In the genomic region with DNA sequence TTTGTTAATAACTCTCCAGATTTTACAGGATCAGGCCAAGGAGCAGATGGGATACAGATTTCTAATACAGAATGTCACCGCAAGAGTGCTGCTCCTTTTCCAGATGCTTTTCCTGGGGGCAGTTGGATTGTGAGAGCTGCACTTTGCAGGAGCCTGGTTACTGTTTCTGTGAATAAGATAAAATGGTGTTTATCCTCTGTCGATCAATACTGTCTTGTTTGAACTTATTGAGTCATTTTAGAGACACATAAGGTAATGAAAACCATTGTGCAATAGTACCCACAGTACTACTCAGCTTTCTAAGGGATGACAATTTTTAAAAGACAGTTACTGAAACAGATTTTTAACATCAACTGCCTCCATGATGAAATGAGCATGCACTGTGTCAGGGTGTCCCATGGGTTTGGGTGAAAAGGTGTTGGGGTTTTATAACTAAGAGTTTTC, we compare ENCODE assay signal across 22 cellular contexts. TPM values are rescaled to one million over a fixed set of nuclear protein-coding genes. Genes with fewer than 3 reads are reported as not detected.
DNase-seq lines count a peak whose midpoint lies in the region; ATAC-seq and TF ChIP-seq lines count a peak whose summit lies in the region.
"Had no signal": no experiment of that assay in that cellular context is flagged by ENCODE, and none has a peak within 500 bp of the region (broad histone marks: within the 10 kb centered on the region; RNA-seq: fewer than 3 reads in every experiment).

No MANE protein-coding gene starts in this region.

- H3K9me2 ChIP-seq in hepatocyte (replicated peaks; ENCODE audit: insufficient read depth) = no peaks in the 10 kb centered on the region

- no peak overlapping the region for H2AFZ ChIP-seq in hepatocyte

- TF ChIP-seq CTCF in WTC11 (IDR thresholded peaks at IDR 0.05) = no peak
- TF ChIP-seq CTCF in hepatocyte (IDR thresholded peaks at IDR 0.05; ENCODE audit: poor library complexity) = no peak
- TF ChIP-seq CTCF in progenitor cell of endocrine pancreas (IDR thresholded peaks at IDR 0.05; ENCODE audit: unreplicated experiment) = no peak
- no peak for TF ChIP-seq CTCF in endodermal cell (conservative IDR thresholded peaks at IDR 0.05)

- no peaks in the 10 kb centered on the region for H3K4me1 Mint-ChIP-seq in WTC11
- H3K4me1 Mint-ChIP-seq in progenitor cell of endocrine pancreas (ENCODE audit: low read depth) = peaks cover 45% of the 10 kb centered on the region
- H3K4me1 Mint-ChIP-seq in activated CD4-positive, alpha-beta memory T cell treated with anti-CD3 and anti-CD28 coated beads for 36 hours (ENCODE audit: low read depth) = no peaks in the 10 kb centered on the region
- H3K4me1 Mint-ChIP-seq in endodermal cell = peaks cover 11% of the 10 kb centered on the region
- H3K4me1 Mint-ChIP-seq: IgD-negative memory B cell had no signal

- no peaks in the 10 kb centered on the region for H3K27me3 ChIP-seq in hepatocyte
- no peaks in the 10 kb centered on the region for H3K27me3 ChIP-seq in endodermal cell (ENCODE audit: control insufficient read depth, insufficient read depth, low read length, poor library complexity, severe bottlenecking)
- H3K27me3 ChIP-seq: BLaER1 treated with 17β-estradiol and CSF1 and Interleukin-3, amounts not matched to agents 10 nM and 100 nM; MG63 had no signal

- no peaks in the 10 kb centered on the region for H3K36me3 Mint-ChIP-seq in WTC11
- H3K36me3 Mint-ChIP-seq in progenitor cell of endocrine pancreas (ENCODE audit: insufficient read depth) = peaks cover 6% of the 10 kb centered on the region
- no peaks in the 10 kb centered on the region for H3K36me3 Mint-ChIP-seq in activated CD4-positive, alpha-beta memory T cell treated with anti-CD3 and anti-CD28 coated beads for 36 hours
- no peaks in the 10 kb centered on the region for H3K36me3 Mint-ChIP-seq in endodermal cell (ENCODE audit: low read depth)
- H3K36me3 Mint-ChIP-seq: CD8-positive, alpha-beta T cell had no signal

- POLR2A ChIA-PET in WTC11 (lab: Charles Lee) = no interaction called here
- POLR2A ChIA-PET in activated CD4-positive, alpha-beta memory T cell treated with anti-CD3 and anti-CD28 coated beads for 36 hours (lab: Charles Lee) = no interaction called here

- H4K20me1 ChIP-seq in hepatocyte (ENCODE audit: insufficient read depth, poor library complexity, severe bottlenecking) = no peaks in the 10 kb centered on the region
- H4K20me1 ChIP-seq: BLaER1 treated with 17β-estradiol and CSF1 and Interleukin-3, amounts not matched to agents 10 nM and 100 nM had no signal

- 36% methylated on average over 2 of the region's 2 CpGs for WGBS in hepatocyte (ENCODE audit: low lambda C conversion rate, missing lambda C conversion rate)
- WGBS in endodermal cell (ENCODE audit: insufficient coverage in 1 of 2, insufficient read length in 1 of 2), 2 experiments = 50 to 100% methylated on average over 1 to 2 of the region's 2 CpGs

- H3K9ac ChIP-seq in endodermal cell (ENCODE audit: extremely low read depth, low read length, poor library complexity, severe bottlenecking) = no peak overlapping the region
- H3K9ac ChIP-seq: BLaER1 treated with 17β-estradiol and CSF1 and Interleukin-3, amounts not matched to agents 10 nM and 100 nM had no signal

- CTCF ChIA-PET in WTC11 (lab: Charles Lee) = no interaction called here
- CTCF ChIA-PET in activated CD4-positive, alpha-beta memory T cell treated with anti-CD3 and anti-CD28 coated beads for 36 hours (lab: Charles Lee) = no interaction called here

- H3K27ac Mint-ChIP-seq in WTC11 (no peak overlapping the region), progenitor cell of endocrine pancreas (peak overlapping the region; percentile 94), endodermal cell (no peak overlapping the region)
- no peak overlapping the region for H3K27ac Mint-ChIP-seq in activated CD4-positive, alpha-beta memory T cell treated with anti-CD3 and anti-CD28 coated beads for 36 hours
- H3K27ac Mint-ChIP-seq: CD8-positive, alpha-beta T cell; IgD-negative memory B cell had no signal

- H3K27me3 Mint-ChIP-seq in WTC11 (ENCODE audit: low read depth) (no peaks in the 10 kb centered on the region), progenitor cell of endocrine pancreas (no peaks in the 10 kb centered on the region), endodermal cell (ENCODE audit: insufficient read depth) (no peaks in the 10 kb centered on the region)
- peaks cover 2% of the 10 kb centered on the region for H3K27me3 Mint-ChIP-seq in activated CD4-positive, alpha-beta memory T cell treated with anti-CD3 and anti-CD28 coated beads for 36 hours

- H3K9me3 Mint-ChIP-seq in WTC11 (no peaks in the 10 kb centered on the region), progenitor cell of endocrine pancreas (ENCODE audit: low read depth) (no peaks in the 10 kb centered on the region), endodermal cell (no peaks in the 10 kb centered on the region)
- H3K9me3 Mint-ChIP-seq in activated CD4-positive, alpha-beta memory T cell treated with anti-CD3 and anti-CD28 coated beads for 36 hours = no peaks in the 10 kb centered on the region
- H3K9me3 Mint-ChIP-seq: CD8-positive, alpha-beta T cell had no signal

- H3K79me2 ChIP-seq in hepatocyte = peaks cover 47% of the 10 kb centered on the region

- H3K4me2 ChIP-seq in hepatocyte = peak overlapping the region; percentile 74
- H3K4me2 ChIP-seq: BLaER1 treated with 17β-estradiol and CSF1 and Interleukin-3, amounts not matched to agents 10 nM and 100 nM had no signal

- peaks cover 7% of the 10 kb centered on the region for H3K4me1 ChIP-seq in hepatocyte (ENCODE audit: insufficient read depth)
- peaks cover 9% of the 10 kb centered on the region for H3K4me1 ChIP-seq in endodermal cell (ENCODE audit: control insufficient read depth, insufficient read depth, low read length)

- no peaks in the 10 kb centered on the region for H3K36me3 ChIP-seq in hepatocyte (replicated peaks; ENCODE audit: insufficient read depth, low read depth)
- no peaks in the 10 kb centered on the region for H3K36me3 ChIP-seq in endodermal cell (ENCODE audit: control insufficient read depth, insufficient read depth, low read length)
- H3K36me3 ChIP-seq: BLaER1 treated with 17β-estradiol and CSF1 and Interleukin-3, amounts not matched to agents 10 nM and 100 nM; MG63 had no signal

- no peaks in the 10 kb centered on the region for H3K9me3 ChIP-seq in hepatocyte (ENCODE audit: low read depth)
- H3K9me3 ChIP-seq in endodermal cell (ENCODE audit: control insufficient read depth, low read length) = no peaks in the 10 kb centered on the region
- H3K9me3 ChIP-seq: MG63 had no signal

- H3K4me3 Mint-ChIP-seq in WTC11 (no peak overlapping the region), progenitor cell of endocrine pancreas (ENCODE audit: low read depth) (peak overlapping the region; percentile 82), endodermal cell (no peak overlapping the region)
- H3K4me3 Mint-ChIP-seq in activated CD4-positive, alpha-beta memory T cell treated with anti-CD3 and anti-CD28 coated beads for 36 hours = no peak overlapping the region
- H3K4me3 Mint-ChIP-seq: CD8-positive, alpha-beta T cell; IgD-negative memory B cell had no signal

- no peak for ATAC-seq in WTC11
- ATAC-seq in Right ventricle myocardium inferior = no peak
- ATAC-seq: CD8-positive, alpha-beta T cell had no signal

- DNase-seq in HuH-7 (ENCODE audit: low spot score) (peak; percentile 10), WTC11 (ENCODE audit: low spot score) (no peak), hepatocyte (ENCODE audit: low spot score) (no peak), progenitor cell of endocrine pancreas (ENCODE audit: low spot score, unreplicated experiment) (no peak), Right ventricle myocardium inferior (ENCODE audit: missing footprints) (no peak), G401 (ENCODE audit: low spot score) (no peak), endodermal cell (no peak)
- no peak for DNase-seq in activated CD4-positive, alpha-beta memory T cell treated with anti-CD3 and anti-CD28 coated beads for 36 hours
- DNase-seq: CD8-positive, alpha-beta T cell; Kasumi-1; MG63; NCI-H1105; NCI-H1694 treated with DMSO at 0.1 percent for 48 hours; NCI-H2107; NCI-H510A; NCI-H748 treated with DMSO at 0.1 percent for 48 hours; NK-92 treated with Interleukin-12 subunit alpha and Interleukin-12 subunit beta, amount 100 ng/mL, for 24 hours; SHP77 had no signal

- H3K4me3 ChIP-seq in hepatocyte (no peak overlapping the region), endodermal cell (ENCODE audit: low read length) (no peak overlapping the region)
- H3K4me3 ChIP-seq: BLaER1 treated with 17β-estradiol and CSF1 and Interleukin-3, amounts not matched to agents 10 nM and 100 nM; MG63; SK-N-MC had no signal

- H3K27ac ChIP-seq in hepatocyte (peak overlapping the region; percentile 87), endodermal cell (ENCODE audit: low read depth, low read length) (no peak overlapping the region)
- H3K27ac ChIP-seq: BLaER1 treated with 17β-estradiol and CSF1 and Interleukin-3, amounts not matched to agents 10 nM and 100 nM; SK-N-MC had no signal

- intact Hi-C loops in activated CD4-positive, alpha-beta memory T cell treated with anti-CD3 and anti-CD28 coated beads for 36 hours (cut with micrococcal nuclease) = no loop called here
- intact Hi-C loops in Right ventricle myocardium inferior (cut with DNase I) = no loop called here

- in situ Hi-C loops in G401 (cut with HindIII; ENCODE audit: low sequenced_read_pairs) = no loop called here

TF ChIP-seq in WTC11, 78 proteins besides CTCF, POLR2A, EP300 and RAD21 (continues in another document):
- TF ChIP-seq GABPB1 (CRISPR knock-in tag; IDR thresholded peaks at IDR 0.05) = peak; percentile 89
- no peak for TF ChIP-seq RELA (CRISPR knock-in tag; IDR thresholded peaks at IDR 0.05; ENCODE audit: borderline replicate concordance)
- no peak for TF ChIP-seq SP1 (CRISPR knock-in tag; conservative IDR thresholded peaks at IDR 0.05)

RNA-seq across cellular contexts. Expression of a gene that starts 2.9 kb away (rescaled TPM):
- total RNA-seq in WTC11 (2021) (0.07 to 0.21 TPM (median 0.07 TPM) in 3 replicates), hepatocyte (47.6 and 50.0 TPM in 2 replicates), progenitor cell of endocrine pancreas (29.5 and 29.9 TPM in 2 replicates), Right ventricle myocardium inferior (not detected), endodermal cell (1 to 10 TPM in 1 of 2 donors, under 1 TPM in 1; 0.33 to 1.9 TPM)
- 17.9 and 25.4 TPM in 2 replicates for polyA plus RNA-seq in hepatocyte
- not detected for total RNA-seq in activated CD4-positive, alpha-beta memory T cell treated with anti-CD3 and anti-CD28 coated beads for 36 hours
- total RNA-seq in G401 (2014; rRNA removed; shearing (Covaris generic)) = 4.7 and 4.9 TPM in 2 replicates
- 0.18 TPM for polyA plus RNA-seq in endodermal cell (2013, experiment 1 of 2)
- polyA plus RNA-seq in endodermal cell (2013, experiment 2 of 2) = 0.04 TPM
- total RNA-seq: A673; CD8-positive, alpha-beta T cell had no signal
- polyA plus RNA-seq: IgD-negative memory B cell had no signal
